9 cellular contexts compared by ENCODE assay signal in genomic region chr22:37538590-37539357, GRCh38. TPM values are rescaled to one million over a fixed set of nuclear protein-coding genes. Genes with fewer than 3 reads are reported as not detected.
DNase-seq lines count a peak whose midpoint lies in the region; ATAC-seq and TF ChIP-seq lines count a peak whose summit lies in the region.
"Had no signal": no experiment of that assay in that cellular context is flagged by ENCODE, and none has a peak within 500 bp of the region (broad histone marks: within the 10 kb centered on the region; RNA-seq: fewer than 3 reads in every experiment).

No MANE protein-coding gene starts in this region.

- no peaks in the 10 kb centered on the region for H3K9me3 ChIP-seq in Peyer's patch
- H3K9me3 ChIP-seq in esophagus muscularis mucosa, result no peaks in the 10 kb centered on the region

- H3K27ac ChIP-seq in Peyer's patch (peak overlapping the region in 2 of 4 donors; percentile 6 to 69), esophagus muscularis mucosa (replicated peaks in 1 of 4) (no peak overlapping the region)
- H3K27ac ChIP-seq: epithelial cell of prostate had no signal

- WGBS in esophagus muscularis mucosa, result 19% methylated on average over 20 of the region's 20 CpGs

- no peaks in the 10 kb centered on the region for H3K9me3 Mint-ChIP-seq in activated T-cell treated with anti-CD3 and anti-CD28 coated beads, Interleukin-2, amount 50 U/mL, for 24 hours
- H3K9me3 Mint-ChIP-seq in natural killer cell, result no peaks in the 10 kb centered on the region
- no peaks in the 10 kb centered on the region for H3K9me3 Mint-ChIP-seq in stimulated activated memory B cell treated with anti-CD40 and anti-IgM and Interleukin-4, amounts not matched to agents 10 μg/mL and 1 μg/mL and 100 μg/mL, for 72 hours

- H3K36me3 Mint-ChIP-seq in activated T-cell treated with anti-CD3 and anti-CD28 coated beads, Interleukin-2, amount 50 U/mL, for 24 hours (ENCODE audit: low read depth), result no peaks in the 10 kb centered on the region
- no peaks in the 10 kb centered on the region for H3K36me3 Mint-ChIP-seq in natural killer cell
- no peaks in the 10 kb centered on the region for H3K36me3 Mint-ChIP-seq in stimulated activated memory B cell treated with anti-CD40 and anti-IgM and Interleukin-4, amounts not matched to agents 10 μg/mL and 1 μg/mL and 100 μg/mL, for 72 hours

- H3K4me1 ChIP-seq in Peyer's patch (peaks cover 0 to 15% (median 0%) of the 10 kb centered on the region in 4 donors), esophagus muscularis mucosa (peaks cover 7 to 12% (median 10%) of the 10 kb centered on the region in 4 donors)

- ATAC-seq in GM21515 (IDR thresholded peaks at IDR 0.05; ENCODE audit: unreplicated experiment) (peak; percentile 74), natural killer cell (peak; percentile 98 to 100 (median 100))
- ATAC-seq in stimulated activated memory B cell treated with anti-CD40 and anti-IgM and Interleukin-4, amounts not matched to agents 10 μg/mL and 1 μg/mL and 100 μg/mL, for 72 hours, result peak; percentile 97

- TF ChIP-seq EP300 in esophagus muscularis mucosa (IDR thresholded peaks at IDR 0.05), result no peak

- H3K4me3 ChIP-seq in Peyer's patch, result peak overlapping the region in 1 of 4 donors; percentile 24
- H3K4me3 ChIP-seq in esophagus muscularis mucosa, result peak overlapping the region in 1 of 4 donors; percentile 8

- TF ChIP-seq CTCF in Peyer's patch (IDR thresholded peaks at IDR 0.05), result peak; percentile 90 to 100 (median 100)
- TF ChIP-seq CTCF in esophagus muscularis mucosa (IDR thresholded peaks at IDR 0.05), result peak; percentile 82 to 95 (median 92)
- peak; percentile 89 for TF ChIP-seq CTCF in natural killer cell (IDR thresholded peaks at IDR 0.05)

- in situ Hi-C loops in Caki2 (cut with HindIII; ENCODE audit: low pct_unique_long_range_greater_than_20kb, low sequenced_read_pairs), result no loop called here

- H3K27ac Mint-ChIP-seq in activated T-cell treated with anti-CD3 and anti-CD28 coated beads, Interleukin-2, amount 50 U/mL, for 24 hours, result peak overlapping the region; percentile 40
- no peak overlapping the region for H3K27ac Mint-ChIP-seq in natural killer cell
- H3K27ac Mint-ChIP-seq in stimulated activated memory B cell treated with anti-CD40 and anti-IgM and Interleukin-4, amounts not matched to agents 10 μg/mL and 1 μg/mL and 100 μg/mL, for 72 hours, result no peak overlapping the region

- H3K36me3 ChIP-seq in Peyer's patch (no peaks in the 10 kb centered on the region), esophagus muscularis mucosa (no peaks in the 10 kb centered on the region)

- H3K4me3 Mint-ChIP-seq in activated T-cell treated with anti-CD3 and anti-CD28 coated beads, Interleukin-2, amount 50 U/mL, for 24 hours, result no peak overlapping the region
- H3K4me3 Mint-ChIP-seq in natural killer cell, result no peak overlapping the region
- peak overlapping the region; percentile 18 for H3K4me3 Mint-ChIP-seq in stimulated activated memory B cell treated with anti-CD40 and anti-IgM and Interleukin-4, amounts not matched to agents 10 μg/mL and 1 μg/mL and 100 μg/mL, for 72 hours

- H3K27me3 Mint-ChIP-seq in activated T-cell treated with anti-CD3 and anti-CD28 coated beads, Interleukin-2, amount 50 U/mL, for 24 hours, result peaks cover 24% of the 10 kb centered on the region
- H3K27me3 Mint-ChIP-seq in natural killer cell (ENCODE audit: low read depth in 2 of 2), result peaks cover 7 to 22% of the 10 kb centered on the region in 2 donors
- peaks cover 50% of the 10 kb centered on the region for H3K27me3 Mint-ChIP-seq in stimulated activated memory B cell treated with anti-CD40 and anti-IgM and Interleukin-4, amounts not matched to agents 10 μg/mL and 1 μg/mL and 100 μg/mL, for 72 hours

- peak; percentile 91 for DNase-seq in Caki2 (ENCODE audit: low read depth)
- peak; percentile 41 for DNase-seq in KG1 (lab: John Stamatoyannopoulos, UW)
- DNase-seq in Peyer's patch, result peak; percentile 88 to 97 (median 96)
- peak; percentile 92 for DNase-seq in activated T-cell treated with anti-CD3 and anti-CD28 coated beads, Interleukin-2, amount 50 U/mL, for 24 hours
- peak; percentile 95 for DNase-seq in esophagus muscularis mucosa (ENCODE audit: extremely low spot score)
- DNase-seq in natural killer cell, result peak; percentile 84

- intact Hi-C loops in esophagus muscularis mucosa (cut with DNase I), result loop anchor here (1.0 kb wide), 1 partner anchor 29 kb away; no protein-coding TSS in a partner anchor
- intact Hi-C loops in natural killer cell (cut with micrococcal nuclease), result loop anchor here (1.0 to 2.0 kb wide), 3 partner anchors 29 to 324 kb away; no protein-coding TSS in a partner anchor

- TF ChIP-seq POLR2A in Peyer's patch (IDR thresholded peaks at IDR 0.05) (peak in 1 of 2 donors; percentile 42), esophagus muscularis mucosa (IDR thresholded peaks at IDR 0.05; ENCODE audit: low read depth) (no peak)

- H3K27me3 ChIP-seq in Peyer's patch, result no peaks in the 10 kb centered on the region
- H3K27me3 ChIP-seq in esophagus muscularis mucosa, result peaks cover 0 to 20% (median 0%) of the 10 kb centered on the region in 4 donors

- H3K4me1 Mint-ChIP-seq in activated T-cell treated with anti-CD3 and anti-CD28 coated beads, Interleukin-2, amount 50 U/mL, for 24 hours (ENCODE audit: low read depth), result peaks cover 35% of the 10 kb centered on the region
- H3K4me1 Mint-ChIP-seq in natural killer cell, result peaks cover 7 to 19% of the 10 kb centered on the region in 2 donors
- H3K4me1 Mint-ChIP-seq in stimulated activated memory B cell treated with anti-CD40 and anti-IgM and Interleukin-4, amounts not matched to agents 10 μg/mL and 1 μg/mL and 100 μg/mL, for 72 hours, result peaks cover 44% of the 10 kb centered on the region

RNA-seq across cellular contexts. Expression of gene CARD10, which starts 19.6 kb away (rescaled TPM):
- total RNA-seq in Caki2 (2014; rRNA removed; shearing (Covaris generic); ENCODE audit: low replicate concordance), result 47.3 and 58.6 TPM in 2 replicates
- 100 to 1,000 TPM in 3 of 4 donors, 10 to 100 TPM in 1; 74.3 to 142 (median 123) TPM for total RNA-seq in Peyer's patch
- total RNA-seq in esophagus muscularis mucosa, result 10 to 100 TPM in 2 of 4 donors, 1 to 10 TPM in 2; 6.0 to 15.3 (median 8.8) TPM
- under 1 TPM; 0.09 to 0.16 (median 0.10) TPM for total RNA-seq in natural killer cell

RNA-seq across cellular contexts. Expression of gene CDC42EP1, which starts 21.5 kb away (rescaled TPM):
- total RNA-seq in Caki2 (2014; rRNA removed; shearing (Covaris generic); ENCODE audit: low replicate concordance), result 8.9 and 9.1 TPM in 2 replicates
- total RNA-seq in Peyer's patch (10 to 100 TPM; 22.3 to 41.0 (median 34.7) TPM), esophagus muscularis mucosa (10 to 100 TPM; 19.9 to 38.1 (median 36.7) TPM), natural killer cell (under 1 TPM in 2 of 3 donors, not detected in 1; 0.27 to 0.78 TPM)

RNA-seq across cellular contexts. Expression of gene LGALS2, which starts 41.1 kb away (rescaled TPM):
- not detected in 2 replicates for total RNA-seq in Caki2 (2014; rRNA removed; shearing (Covaris generic); ENCODE audit: low replicate concordance)
- total RNA-seq in Peyer's patch (100 to 1,000 TPM in 2 of 4 donors, 10 to 100 TPM in 2; 19.8 to 190 (median 92.7) TPM), esophagus muscularis mucosa (not detected), natural killer cell (1 to 10 TPM; 1.4 to 3.4 (median 2.6) TPM)

RNA-seq across cellular contexts. Expression of gene MFNG, which starts 52.6 kb away (rescaled TPM):
- total RNA-seq in Caki2 (2014; rRNA removed; shearing (Covaris generic); ENCODE audit: low replicate concordance), result 0.46 and 0.54 TPM in 2 replicates
- total RNA-seq in Peyer's patch (10 to 100 TPM; 12.4 to 47.0 (median 26.5) TPM), esophagus muscularis mucosa (10 to 100 TPM in 3 of 4 donors, 1 to 10 TPM in 1; 7.5 to 23.1 (median 18.5) TPM), natural killer cell (100 to 1,000 TPM in 2 of 3 donors, 10 to 100 TPM in 1; 75.3 to 111 (median 110) TPM)

Comparison
In these comparisons a context has a peak if more than half of its experiments do, and no peak if none do; other contexts are left out.
1. DNase-seq: peak in every context shown above with its lines; median percentile 96 in Peyer's patch; 95 in esophagus muscularis mucosa; 92 in activated T-cell treated with anti-CD3 and anti-CD28 coated beads, Interleukin-2, amount 50 U/mL, for 24 hours; 91 in Caki2; 84 in natural killer cell; 41 in KG1.
2. RNA of gene CARD10, which starts 19.6 kb away (total RNA-seq): 74.3 to 142 TPM in Peyer's patch, 47.3 to 58.6 TPM in Caki2 and 6.0 to 15.3 TPM in esophagus muscularis mucosa; 0.09 to 0.16 TPM in natural killer cell; every median in the first group is over 4 times any median in the second.
3. RNA of gene LGALS2, which starts 41.1 kb away (total RNA-seq): 19.8 to 190 TPM in Peyer's patch; 1.4 to 3.4 TPM in natural killer cell, not detected in Caki2 and not detected in esophagus muscularis mucosa; every median in the first group is over 4 times any median in the second.
4. Peak in every context shown above with its lines, with median percentiles within 50 percentile points of each other: ATAC-seq and CTCF ChIP-seq.